In genomic region chr12:57389033-57389432, GRCh38 we compare ENCODE assay signal across 13 cellular contexts. TPM values are rescaled to one million over a fixed set of nuclear protein-coding genes. Genes with fewer than 3 reads are reported as not detected.
A peak's percentile ranks its signal among the peaks of the same experiment; 100 is the strongest.
DNase-seq lines count a peak whose midpoint lies in the region; TF ChIP-seq lines count a peak whose summit lies in the region.
"Had no signal": no experiment of that assay in that cellular context is flagged by ENCODE, and none has a peak within 500 bp of the region (broad histone marks: within the 10 kb centered on the region; RNA-seq: fewer than 3 reads in every experiment).

No MANE protein-coding gene starts in this region.

- H3K4me3 Mint-ChIP-seq in CD14-positive monocyte = no peak overlapping the region

- H3K36me3 Mint-ChIP-seq in CD14-positive monocyte = peaks cover 46 to 72% of the 10 kb centered on the region in 2 donors

- H3K27me3 ChIP-seq in ACC112 (ENCODE audit: insufficient read depth, low read length) (no peaks in the 10 kb centered on the region), adipocyte (replicated peaks; ENCODE audit: control insufficient read depth, insufficient read depth, low read length) (no peaks in the 10 kb centered on the region)
- H3K27me3 ChIP-seq in effector memory CD4-positive, alpha-beta T cell (replicated peaks; ENCODE audit: control insufficient read depth, insufficient read depth, low read length, poor library complexity, severe bottlenecking) = no peaks in the 10 kb centered on the region
- H3K27me3 ChIP-seq: colonic mucosa, pancreas had no signal

- H3K36me3 ChIP-seq in ACC112 (ENCODE audit: insufficient read depth, low read length) = no peaks in the 10 kb centered on the region
- H3K36me3 ChIP-seq in adipocyte (ENCODE audit: control insufficient read depth, insufficient read depth, low read length, severe bottlenecking) = peaks cover 4% of the 10 kb centered on the region
- H3K36me3 ChIP-seq in effector memory CD4-positive, alpha-beta T cell (ENCODE audit: control insufficient read depth, insufficient read depth, low read length) = peaks cover 5% of the 10 kb centered on the region
- H3K36me3 ChIP-seq: colonic mucosa, pancreas had no signal

- peaks cover 0 to 5% (median 0%) of the 10 kb centered on the region in 7 donors for H3K9me3 Mint-ChIP-seq in CD14-positive monocyte

- H3K27me3 Mint-ChIP-seq in CD14-positive monocyte (ENCODE audit: low read depth in 3 of 3) = peaks cover 0 to 1% (median 0%) of the 10 kb centered on the region in 3 donors

- H3K79me2 ChIP-seq in ACC112 (ENCODE audit: control insufficient read depth, insufficient read depth, low read length, unreplicated experiment) = no peaks in the 10 kb centered on the region

- H3K9ac ChIP-seq in adipocyte (ENCODE audit: low read length) = no peak overlapping the region

- TF ChIP-seq CTCF in CD14-positive monocyte (IDR thresholded peaks at IDR 0.05) = no peak

- H3K27ac Mint-ChIP-seq in CD14-positive monocyte = no peak overlapping the region

- intact Hi-C loops in CD14-positive monocyte (cut with micrococcal nuclease) = no loop called here

- peak overlapping the region; percentile 86 for H3K27ac ChIP-seq in ACC112 (ENCODE audit: low read depth, low read length)
- H3K27ac ChIP-seq in effector memory CD4-positive, alpha-beta T cell (ENCODE audit: insufficient read depth, low read length, poor library complexity, severe bottlenecking) = no peak overlapping the region
- H3K27ac ChIP-seq: colonic mucosa, pancreas had no signal

- H3K4me1 Mint-ChIP-seq in CD14-positive monocyte = no peaks in the 10 kb centered on the region

- H2AFZ ChIP-seq in ACC112 (ENCODE audit: low read length, unreplicated experiment) = no peak overlapping the region

- H3K4me1 ChIP-seq in ACC112 (ENCODE audit: control insufficient read depth, insufficient read depth, low read length, unreplicated experiment) = peaks cover 22% of the 10 kb centered on the region
- H3K4me1 ChIP-seq in adipocyte (ENCODE audit: control insufficient read depth, insufficient read depth, low read length) = peaks cover 12% of the 10 kb centered on the region
- no peaks in the 10 kb centered on the region for H3K4me1 ChIP-seq in effector memory CD4-positive, alpha-beta T cell (ENCODE audit: control insufficient read depth, insufficient read depth, low read length, poor library complexity, severe bottlenecking)
- H3K4me1 ChIP-seq: colonic mucosa, pancreas had no signal

- H3K9me3 ChIP-seq in adipocyte (ENCODE audit: control insufficient read depth, low read length) = no peaks in the 10 kb centered on the region
- H3K9me3 ChIP-seq in effector memory CD4-positive, alpha-beta T cell (ENCODE audit: control insufficient read depth, low read length) = no peaks in the 10 kb centered on the region
- H3K9me3 ChIP-seq: colonic mucosa, pancreas had no signal

- H3K4me3 ChIP-seq in ACC112 (ENCODE audit: low read depth, low read length) = peak overlapping the region; percentile 31; the same call in 1 of the 2 replicates
- H3K4me3 ChIP-seq in adipocyte (ENCODE audit: low read length) = peak overlapping the region; percentile 12
- no peak overlapping the region for H3K4me3 ChIP-seq in effector memory CD4-positive, alpha-beta T cell (ENCODE audit: insufficient read depth, low read depth, low read length, poor library complexity, severe bottlenecking)
- H3K4me3 ChIP-seq: colonic mucosa, pancreas had no signal

- DNase-seq in HCEC 1CT = peak; percentile 96
- DNase-seq in adipocyte (ENCODE audit: low read depth) = peak; percentile 61
- peak; percentile 85 for DNase-seq in hepatic stellate cell (ENCODE audit: low spot score)
- DNase-seq in CD14-positive monocyte (ENCODE audit: low spot score) = no peak
- no peak for DNase-seq in UCSD-AML1 (lab: John Stamatoyannopoulos, UW; ENCODE audit: unreplicated experiment)
- DNase-seq in NCI-H146 (lab: John Stamatoyannopoulos, UW) = no peak
- no peak for DNase-seq in effector memory CD4-positive, alpha-beta T cell
- DNase-seq: colonic mucosa, COR-L47, left cardiac atrium, NCI-H526 treated with DMSO at 0.1 percent for 48 hours, pancreas had no signal

RNA-seq across cellular contexts. Expression of gene R3HDM2, which starts 41.8 kb away (rescaled TPM):
- 1 to 10 TPM; 4.2 to 7.3 TPM for polyA plus RNA-seq in CD14-positive monocyte

RNA-seq across cellular contexts. Expression of gene INHBC, which starts 45.6 kb away (rescaled TPM):
- polyA plus RNA-seq in CD14-positive monocyte = not detected
- polyA plus RNA-seq: pancreas had no signal

Comparison
In these comparisons a context has a peak if more than half of its experiments do, and no peak if none do; other contexts are left out.
1. DNase-seq: peak in HCEC 1CT (single experiment), adipocyte (single experiment) and hepatic stellate cell (single experiment); none in CD14-positive monocyte (single experiment), UCSD-AML1 (single experiment), NCI-H146 (single experiment) and effector memory CD4-positive, alpha-beta T cell (0 of 3).